In the genomic region with DNA sequence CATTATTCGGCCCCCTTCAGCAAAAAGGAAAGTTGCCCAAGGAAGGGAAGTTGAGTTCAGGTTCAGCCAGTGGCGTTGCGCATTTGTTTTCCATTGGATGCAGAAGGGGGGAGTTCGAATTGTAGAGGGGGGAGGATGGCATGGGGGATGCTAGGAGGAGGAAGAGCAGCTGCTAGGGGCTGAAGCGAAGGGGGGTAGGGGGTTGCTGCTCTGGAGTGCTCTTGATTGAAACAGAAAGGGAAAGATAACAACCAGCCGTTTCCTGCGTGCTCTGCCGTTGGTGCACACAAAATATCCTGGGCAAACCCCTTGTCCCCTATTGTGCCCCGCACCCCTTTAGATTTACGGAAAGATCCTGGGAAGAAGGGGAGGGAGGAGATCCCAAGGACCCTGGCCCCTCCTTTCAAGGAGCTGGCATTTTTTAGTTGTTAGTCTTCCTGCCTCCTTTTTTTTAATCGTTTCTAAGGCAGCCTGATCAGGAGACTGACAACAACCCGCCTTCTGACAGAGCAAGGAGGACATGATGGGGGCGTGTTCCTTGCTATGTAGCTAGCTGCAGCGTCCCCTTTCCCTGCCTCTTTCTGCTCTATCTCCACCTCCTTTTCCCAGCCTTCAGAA, we compare ENCODE assay signal across 1 cellular context.
TF ChIP-seq lines count a peak whose summit lies in the region.

No MANE protein-coding gene starts in this region.

TF ChIP-seq in GM12878, 131 proteins besides CTCF, POLR2A, EP300 and RAD21 (continued from another document):
- TF ChIP-seq, protein P1, sequence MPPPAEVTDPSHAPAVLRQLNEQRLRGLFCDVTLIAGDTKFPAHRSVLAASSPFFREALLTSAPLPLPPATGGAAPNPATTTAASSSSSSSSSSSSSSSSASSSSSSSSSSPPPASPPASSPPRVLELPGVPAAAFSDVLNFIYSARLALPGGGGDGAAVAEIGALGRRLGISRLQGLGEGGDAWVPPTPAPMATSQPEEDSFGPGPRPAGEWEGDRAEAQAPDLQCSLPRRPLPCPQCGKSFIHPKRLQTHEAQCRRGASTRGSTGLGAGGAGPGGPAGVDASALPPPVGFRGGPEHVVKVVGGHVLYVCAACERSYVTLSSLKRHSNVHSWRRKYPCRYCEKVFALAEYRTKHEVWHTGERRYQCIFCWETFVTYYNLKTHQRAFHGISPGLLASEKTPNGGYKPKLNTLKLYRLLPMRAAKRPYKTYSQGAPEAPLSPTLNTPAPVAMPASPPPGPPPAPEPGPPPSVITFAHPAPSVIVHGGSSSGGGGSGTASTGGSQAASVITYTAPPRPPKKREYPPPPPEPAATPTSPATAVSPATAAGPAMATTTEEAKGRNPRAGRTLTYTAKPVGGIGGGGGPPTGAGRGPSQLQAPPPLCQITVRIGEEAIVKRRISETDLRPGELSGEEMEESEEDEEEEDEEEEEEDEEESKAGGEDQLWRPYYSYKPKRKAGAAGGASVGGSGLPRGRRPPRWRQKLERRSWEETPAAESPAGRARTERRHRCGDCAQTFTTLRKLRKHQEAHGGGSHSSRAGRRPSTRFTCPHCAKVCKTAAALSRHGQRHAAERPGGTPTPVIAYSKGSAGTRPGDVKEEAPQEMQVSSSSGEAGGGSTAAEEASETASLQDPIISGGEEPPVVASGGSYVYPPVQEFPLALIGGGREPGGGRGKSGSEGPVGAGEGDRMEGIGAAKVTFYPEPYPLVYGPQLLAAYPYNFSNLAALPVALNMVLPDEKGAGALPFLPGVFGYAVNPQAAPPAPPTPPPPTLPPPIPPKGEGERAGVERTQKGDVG (CRISPR knock-in tag; IDR thresholded peaks at IDR 0.05) = no peak
- TF ChIP-seq JUNB (IDR thresholded peaks at IDR 0.05) (no peak), MTA2 (IDR thresholded peaks at IDR 0.05; ENCODE audit: low read depth) (no peak), BRCA1 (IDR thresholded peaks at IDR 0.05; ENCODE audit: low read depth, low read length) (no peak), PRDM15 (CRISPR knock-in tag; IDR thresholded peaks at IDR 0.05) (no peak), CREM (IDR thresholded peaks at IDR 0.05; ENCODE audit: low read depth) (no peak), FOXK2 (IDR thresholded peaks at IDR 0.05) (no peak), NKRF (conservative IDR thresholded peaks at IDR 0.05) (peak; percentile 90), JUND (IDR thresholded peaks at IDR 0.05; ENCODE audit: low read depth, low read length) (no peak), NBN (IDR thresholded peaks at IDR 0.05) (no peak), SMARCA5 (IDR thresholded peaks at IDR 0.05) (no peak), BMI1 (IDR thresholded peaks at IDR 0.05; ENCODE audit: borderline replicate concordance) (no peak), PKNOX1 (IDR thresholded peaks at IDR 0.05) (peak; percentile 72), ZNF24 (IDR thresholded peaks at IDR 0.05) (no peak), MYC (IDR thresholded peaks at IDR 0.05; ENCODE audit: insufficient read depth, insufficient read length, insufficient replicate concordance, low read length, severe bottlenecking) (no peak), E2F8 (IDR thresholded peaks at IDR 0.05; ENCODE audit: low read depth, partially characterized antibody) (no peak), CBFB (IDR thresholded peaks at IDR 0.05; ENCODE audit: low read depth) (no peak), TCF7 (IDR thresholded peaks at IDR 0.05; ENCODE audit: borderline replicate concordance) (no peak), POLR2AphosphoS5 (IDR thresholded peaks at IDR 0.05; ENCODE audit: low read length) (no peak), TCF12 (IDR thresholded peaks at IDR 0.05; ENCODE audit: low read depth, low read length) (0 out of 2 replicates have a peak, but pooled peaks have one; percentile 23), YY1 (IDR thresholded peaks at IDR 0.05; ENCODE audit: low read depth, low read length) (0 out of 2 replicates have a peak, but pooled peaks have one; percentile 32), IKZF1 (conservative IDR thresholded peaks at IDR 0.05) (peak; percentile 52), EZH2 (IDR thresholded peaks at IDR 0.05; ENCODE audit: borderline replicate concordance, control insufficient read depth, low read depth, low read length) (no peak), SIX5 (IDR thresholded peaks at IDR 0.05; ENCODE audit: low read depth, low read length, severe bottlenecking) (no peak), ASH2L (IDR thresholded peaks at IDR 0.05; ENCODE audit: borderline replicate concordance, low read depth) (0 out of 2 replicates have a peak, but pooled peaks have one; percentile 49), ZNF384 (IDR thresholded peaks at IDR 0.05; ENCODE audit: borderline replicate concordance, low read depth, low read length) (no peak), NFIC (IDR thresholded peaks at IDR 0.05; ENCODE audit: low read depth, low read length) (no peak), PAX8 (IDR thresholded peaks at IDR 0.05) (no peak), ETV6 (conservative IDR thresholded peaks at IDR 0.05 in 1 of 2, IDR thresholded peaks at IDR 0.05 in 1 of 2; ENCODE audit: borderline replicate concordance in 1 of 2, low read depth in 1 of 2) (peak in 1 of 2 experiments; percentile 16; a peak in 1 of 4 replicates), SIN3A (IDR thresholded peaks at IDR 0.05; ENCODE audit: low read depth, low read length) (no peak; the same call in 1 of the 2 replicates), HSF1 (IDR thresholded peaks at IDR 0.05; ENCODE audit: low read depth, low read length) (no peak), SREBF1 (IDR thresholded peaks at IDR 0.05; ENCODE audit: low read length) (no peak)
- TF ChIP-seq, protein P2, sequence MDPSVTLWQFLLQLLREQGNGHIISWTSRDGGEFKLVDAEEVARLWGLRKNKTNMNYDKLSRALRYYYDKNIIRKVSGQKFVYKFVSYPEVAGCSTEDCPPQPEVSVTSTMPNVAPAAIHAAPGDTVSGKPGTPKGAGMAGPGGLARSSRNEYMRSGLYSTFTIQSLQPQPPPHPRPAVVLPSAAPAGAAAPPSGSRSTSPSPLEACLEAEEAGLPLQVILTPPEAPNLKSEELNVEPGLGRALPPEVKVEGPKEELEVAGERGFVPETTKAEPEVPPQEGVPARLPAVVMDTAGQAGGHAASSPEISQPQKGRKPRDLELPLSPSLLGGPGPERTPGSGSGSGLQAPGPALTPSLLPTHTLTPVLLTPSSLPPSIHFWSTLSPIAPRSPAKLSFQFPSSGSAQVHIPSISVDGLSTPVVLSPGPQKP (IDR thresholded peaks at IDR 0.05; ENCODE audit: low read depth, low read length) = no peak
- TF ChIP-seq, protein P3, sequence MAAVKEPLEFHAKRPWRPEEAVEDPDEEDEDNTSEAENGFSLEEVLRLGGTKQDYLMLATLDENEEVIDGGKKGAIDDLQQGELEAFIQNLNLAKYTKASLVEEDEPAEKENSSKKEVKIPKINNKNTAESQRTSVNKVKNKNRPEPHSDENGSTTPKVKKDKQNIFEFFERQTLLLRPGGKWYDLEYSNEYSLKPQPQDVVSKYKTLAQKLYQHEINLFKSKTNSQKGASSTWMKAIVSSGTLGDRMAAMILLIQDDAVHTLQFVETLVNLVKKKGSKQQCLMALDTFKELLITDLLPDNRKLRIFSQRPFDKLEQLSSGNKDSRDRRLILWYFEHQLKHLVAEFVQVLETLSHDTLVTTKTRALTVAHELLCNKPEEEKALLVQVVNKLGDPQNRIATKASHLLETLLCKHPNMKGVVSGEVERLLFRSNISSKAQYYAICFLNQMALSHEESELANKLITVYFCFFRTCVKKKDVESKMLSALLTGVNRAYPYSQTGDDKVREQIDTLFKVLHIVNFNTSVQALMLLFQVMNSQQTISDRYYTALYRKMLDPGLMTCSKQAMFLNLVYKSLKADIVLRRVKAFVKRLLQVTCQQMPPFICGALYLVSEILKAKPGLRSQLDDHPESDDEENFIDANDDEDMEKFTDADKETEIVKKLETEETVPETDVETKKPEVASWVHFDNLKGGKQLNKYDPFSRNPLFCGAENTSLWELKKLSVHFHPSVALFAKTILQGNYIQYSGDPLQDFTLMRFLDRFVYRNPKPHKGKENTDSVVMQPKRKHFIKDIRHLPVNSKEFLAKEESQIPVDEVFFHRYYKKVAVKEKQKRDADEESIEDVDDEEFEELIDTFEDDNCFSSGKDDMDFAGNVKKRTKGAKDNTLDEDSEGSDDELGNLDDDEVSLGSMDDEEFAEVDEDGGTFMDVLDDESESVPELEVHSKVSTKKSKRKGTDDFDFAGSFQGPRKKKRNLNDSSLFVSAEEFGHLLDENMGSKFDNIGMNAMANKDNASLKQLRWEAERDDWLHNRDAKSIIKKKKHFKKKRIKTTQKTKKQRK (IDR thresholded peaks at IDR 0.05; ENCODE audit: low read depth, low read length) = no peak
